In genomic region chr14:68506645-68507405, GRCh38 we compare ENCODE assay signal across 8 cellular contexts.
DNase-seq lines count a peak whose midpoint lies in the region; ATAC-seq and TF ChIP-seq lines count a peak whose summit lies in the region.

No MANE protein-coding gene starts in this region.

- peak; percentile 86 for DNase-seq in RPMI8226
- peak; percentile 56 for DNase-seq in germinal center (ENCODE audit: low spot score)
- DNase-seq in upper lobe of left lung = peak in 1 of 2 donors; percentile 65
- no peak for DNase-seq in HCEC 1CT
- DNase-seq in psoas muscle = no peak
- DNase-seq in NCI-H2171 treated with DMSO at 0.1 percent for 48 hours (lab: John Stamatoyannopoulos, UW) = no peak

- H3K4me1 ChIP-seq in upper lobe of left lung (peaks cover 22 to 49% (median 37%) of the 10 kb centered on the region in 4 donors), psoas muscle (no peaks in the 10 kb centered on the region)

- TF ChIP-seq EP300 in upper lobe of left lung (IDR thresholded peaks at IDR 0.05) = peak in 2 of 4 donors; percentile 36 to 75

- H3K27ac ChIP-seq in upper lobe of left lung = peak overlapping the region; percentile 44 to 77 (median 60)
- no peak overlapping the region for H3K27ac ChIP-seq in psoas muscle

- H3K4me3 ChIP-seq in upper lobe of left lung (no peak overlapping the region), psoas muscle (no peak overlapping the region)

- H3K27me3 ChIP-seq in upper lobe of left lung = no peaks in the 10 kb centered on the region
- no peaks in the 10 kb centered on the region for H3K27me3 ChIP-seq in psoas muscle (ENCODE audit: insufficient read depth in 3 of 3, low read length in 2 of 3)

- 57 to 58% methylated on average over 11 of the region's 11 CpGs for WGBS in upper lobe of left lung, 2 donors
- 66 to 74% (median 72%) methylated on average over 11 of the region's 11 CpGs for WGBS in psoas muscle, 3 donors

- H3K36me3 ChIP-seq in upper lobe of left lung (no peaks in the 10 kb centered on the region), psoas muscle (ENCODE audit: insufficient read depth in 1 of 2, low read depth in 1 of 2) (no peaks in the 10 kb centered on the region)

- intact Hi-C loops in psoas muscle (cut with DNase I) = no loop called here

- TF ChIP-seq CTCF in upper lobe of left lung (IDR thresholded peaks at IDR 0.05) = no peak
- TF ChIP-seq CTCF in psoas muscle (IDR thresholded peaks at IDR 0.05) = no peak

- peak; percentile 80 for ATAC-seq in GM18498 (IDR thresholded peaks at IDR 0.05; ENCODE audit: unreplicated experiment)
- ATAC-seq in HG02571 (IDR thresholded peaks at IDR 0.05; ENCODE audit: unreplicated experiment) = peak; percentile 56
- ATAC-seq in upper lobe of left lung (ENCODE audit: low FRiP score in 2 of 2) = peak; percentile 24 to 84
- ATAC-seq in psoas muscle = no peak

- H3K9me3 ChIP-seq in upper lobe of left lung (no peaks in the 10 kb centered on the region), psoas muscle (no peaks in the 10 kb centered on the region)

- no peak for TF ChIP-seq POLR2A in upper lobe of left lung (IDR thresholded peaks at IDR 0.05)

Comparison
In these comparisons a context has a peak if more than half of its experiments do, and no peak if none do; other contexts are left out.
1. ATAC-seq: peak in GM18498 (single experiment), HG02571 (single experiment) and upper lobe of left lung (2 of 2); none in psoas muscle (0 of 4).
2. DNase-seq: peak in RPMI8226 (single experiment) and germinal center (single experiment); none in HCEC 1CT (single experiment), psoas muscle (0 of 2) and NCI-H2171 treated with DMSO at 0.1 percent for 48 hours (single experiment).